16 cellular contexts compared by ENCODE assay signal in the genomic region with DNA sequence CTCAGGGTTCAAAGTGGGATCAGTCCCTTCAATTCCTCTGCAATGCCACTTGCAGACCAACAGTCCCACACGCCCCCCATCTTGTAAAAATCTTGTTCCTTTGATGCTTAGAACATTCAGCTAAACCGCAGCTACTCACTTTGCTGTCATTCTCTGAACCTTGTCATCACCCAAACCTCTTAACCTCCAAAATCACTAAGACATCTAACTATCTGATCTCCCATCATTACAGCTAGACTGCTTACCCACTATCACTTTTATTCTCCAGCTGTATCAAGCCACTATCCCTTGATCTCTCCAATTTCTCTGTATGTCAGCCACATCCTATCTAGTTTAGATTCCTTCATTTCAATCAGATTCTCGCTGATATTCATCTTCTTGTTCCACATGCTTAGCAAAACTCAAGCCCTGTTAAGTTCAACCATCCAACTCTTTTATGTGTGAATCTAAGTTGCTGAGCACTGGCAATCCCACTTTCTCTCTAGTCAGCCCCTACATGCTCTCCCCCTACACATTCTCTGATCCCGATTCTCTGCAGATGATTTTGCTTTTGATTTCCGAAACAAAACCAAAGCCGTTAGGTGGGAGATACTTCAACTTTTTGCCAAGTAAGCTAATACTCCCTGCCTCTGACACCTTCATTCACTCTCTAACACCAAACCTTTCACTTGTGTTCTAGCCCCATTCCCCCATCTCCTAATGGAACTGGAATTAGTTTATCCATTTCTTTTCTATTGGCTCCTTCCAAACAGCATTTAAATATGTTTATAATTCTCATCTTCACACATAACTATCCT. TPM values are rescaled to one million over a fixed set of nuclear protein-coding genes. Genes with fewer than 3 reads are reported as not detected.
A peak's percentile ranks its signal among the peaks of the same experiment; 100 is the strongest.
DNase-seq lines count a peak whose midpoint lies in the region; ATAC-seq and TF ChIP-seq lines count a peak whose summit lies in the region.
"Had no signal": no experiment of that assay in that cellular context is flagged by ENCODE, and none has a peak within 500 bp of the region (broad histone marks: within the 10 kb centered on the region; RNA-seq: fewer than 3 reads in every experiment).

No MANE protein-coding gene starts in this region.

- H3K4me1 Mint-ChIP-seq in T-helper 1 cell treated with Interleukin-12 subunit alpha and Interleukin-12 subunit beta and Interleukin-4 antibody, amounts not matched to agents 30 μg/mL and 1 μg/mL, for 36 hours (ENCODE audit: low read depth) = peaks cover 27% of the 10 kb centered on the region
- H3K4me1 Mint-ChIP-seq in CD4-positive, alpha-beta memory T cell = peaks cover 39 to 74% (median 50%) of the 10 kb centered on the region in 4 donors
- peaks cover 57% of the 10 kb centered on the region for H3K4me1 Mint-ChIP-seq in activated CD8-positive, alpha-beta T cell treated with anti-CD3 and anti-CD28 coated beads for 36 hours (ENCODE audit: low read depth)
- peaks cover 36 to 84% (median 66%) of the 10 kb centered on the region in 7 donors for H3K4me1 Mint-ChIP-seq in naive thymus-derived CD4-positive, alpha-beta T cell

- POLR2A ChIA-PET in CD4-positive, alpha-beta memory T cell (lab: Charles Lee; ENCODE audit: partially characterized antibody) = interaction anchor here (1.0 to 1.6 kb wide), 4 partner anchors 8 to 77 kb away, joined by 3 to 6 read pairs (median 4); partner anchors contain the start of genes EIF2B4 and MPV17
- POLR2A ChIA-PET in activated CD8-positive, alpha-beta T cell treated with anti-CD3 and anti-CD28 coated beads for 36 hours (lab: Charles Lee) = interaction anchor here (0.9 to 3.1 kb wide), 6 partner anchors 11 to 277 kb away, joined by 3 to 24 read pairs (median 4); partner anchors contain the start of genes CCDC121, EIF2B4, GPN1 and PPM1G
- POLR2A ChIA-PET in naive thymus-derived CD4-positive, alpha-beta T cell (lab: Charles Lee) = interaction anchor here (0.8 to 4.2 kb wide), 2 partner anchors 12 to 29 kb away, joined by 3 to 21 read pairs; partner anchors contain the start of gene MPV17

- H3K27me3 Mint-ChIP-seq in T-helper 1 cell treated with Interleukin-12 subunit alpha and Interleukin-12 subunit beta and Interleukin-4 antibody, amounts not matched to agents 30 μg/mL and 1 μg/mL, for 36 hours (ENCODE audit: low read depth) = no peaks in the 10 kb centered on the region
- no peaks in the 10 kb centered on the region for H3K27me3 Mint-ChIP-seq in CD4-positive, alpha-beta memory T cell
- no peaks in the 10 kb centered on the region for H3K27me3 Mint-ChIP-seq in activated CD8-positive, alpha-beta T cell treated with anti-CD3 and anti-CD28 coated beads for 36 hours
- no peaks in the 10 kb centered on the region for H3K27me3 Mint-ChIP-seq in naive thymus-derived CD4-positive, alpha-beta T cell

- TF ChIP-seq CTCF in activated CD8-positive, alpha-beta T cell treated with anti-CD3 and anti-CD28 coated beads for 36 hours (IDR thresholded peaks at IDR 0.05) = no peak

- H3K27ac Mint-ChIP-seq in T-helper 1 cell treated with Interleukin-12 subunit alpha and Interleukin-12 subunit beta and Interleukin-4 antibody, amounts not matched to agents 30 μg/mL and 1 μg/mL, for 36 hours = peak overlapping the region; percentile 42
- H3K27ac Mint-ChIP-seq in CD4-positive, alpha-beta memory T cell = peak overlapping the region; percentile 21 to 69 (median 54)
- peak overlapping the region; percentile 17 for H3K27ac Mint-ChIP-seq in activated CD8-positive, alpha-beta T cell treated with anti-CD3 and anti-CD28 coated beads for 36 hours
- H3K27ac Mint-ChIP-seq in naive thymus-derived CD4-positive, alpha-beta T cell = peak overlapping the region; percentile 0 to 83 (median 61)

- H3K27ac ChIP-seq in CD4-positive, alpha-beta memory T cell (ENCODE audit: low read depth, low read length) = no peak overlapping the region
- peak overlapping the region; percentile 4 for H3K27ac ChIP-seq in naive thymus-derived CD4-positive, alpha-beta T cell (ENCODE audit: low read depth, low read length)
- H3K27ac ChIP-seq: 22Rv1, dorsolateral prefrontal cortex had no signal

- H3K9me3 Mint-ChIP-seq in T-helper 1 cell treated with Interleukin-12 subunit alpha and Interleukin-12 subunit beta and Interleukin-4 antibody, amounts not matched to agents 30 μg/mL and 1 μg/mL, for 36 hours = no peaks in the 10 kb centered on the region
- peaks cover 0 to 5% (median 0%) of the 10 kb centered on the region in 8 donors for H3K9me3 Mint-ChIP-seq in CD4-positive, alpha-beta memory T cell
- H3K9me3 Mint-ChIP-seq in activated CD8-positive, alpha-beta T cell treated with anti-CD3 and anti-CD28 coated beads for 36 hours = no peaks in the 10 kb centered on the region
- peaks cover 0 to 6% (median 0%) of the 10 kb centered on the region in 11 donors for H3K9me3 Mint-ChIP-seq in naive thymus-derived CD4-positive, alpha-beta T cell

- CTCF ChIA-PET in CD4-positive, alpha-beta memory T cell (lab: Charles Lee; ENCODE audit: partially characterized antibody) = interaction anchor here (1.1 to 1.7 kb wide), 2 partner anchors 9 to 331 kb away, joined by 3 to 7 read pairs; no protein-coding TSS in a partner anchor
- CTCF ChIA-PET in activated CD8-positive, alpha-beta T cell treated with anti-CD3 and anti-CD28 coated beads for 36 hours (lab: Charles Lee) = interaction anchor here (1.4 to 3.4 kb wide), 3 partner anchors 11 to 49 kb away, joined by 3 to 19 read pairs (median 12); partner anchors contain the start of genes EIF2B4 and SNX17
- CTCF ChIA-PET in naive thymus-derived CD4-positive, alpha-beta T cell (lab: Charles Lee) = interaction anchor here (1.4 to 1.5 kb wide), 2 partner anchors 10 to 17 kb away, joined by 5 read pairs; no protein-coding TSS in a partner anchor

- no peaks in the 10 kb centered on the region for H3K36me3 ChIP-seq in CD4-positive, alpha-beta memory T cell (ENCODE audit: insufficient read depth, low read length)
- peaks cover 0 to 11% (median 0%) of the 10 kb centered on the region in 3 experiments for H3K36me3 ChIP-seq in naive thymus-derived CD4-positive, alpha-beta T cell (ENCODE audit: control insufficient read depth in 2 of 3, insufficient read depth in 3 of 3, low read length in 3 of 3)

- H3K4me1 ChIP-seq in CD4-positive, alpha-beta memory T cell (ENCODE audit: insufficient read depth, low read length) = peaks cover 42% of the 10 kb centered on the region
- H3K4me1 ChIP-seq in naive thymus-derived CD4-positive, alpha-beta T cell (ENCODE audit: control insufficient read depth in 2 of 2, insufficient read depth in 2 of 2, low read length in 2 of 2) = peaks cover 14 to 28% of the 10 kb centered on the region in 2 donors

- H3K4me3 Mint-ChIP-seq in T-helper 1 cell treated with Interleukin-12 subunit alpha and Interleukin-12 subunit beta and Interleukin-4 antibody, amounts not matched to agents 30 μg/mL and 1 μg/mL, for 36 hours = peak overlapping the region; percentile 22
- H3K4me3 Mint-ChIP-seq in CD4-positive, alpha-beta memory T cell = peak overlapping the region in 5 of 8 donors; percentile 1 to 45 (median 15)
- peak overlapping the region; percentile 1 for H3K4me3 Mint-ChIP-seq in activated CD8-positive, alpha-beta T cell treated with anti-CD3 and anti-CD28 coated beads for 36 hours
- peak overlapping the region; percentile 2 to 65 (median 36) for H3K4me3 Mint-ChIP-seq in naive thymus-derived CD4-positive, alpha-beta T cell

- intact Hi-C loops in CD4-positive, alpha-beta memory T cell (cut with micrococcal nuclease) = no loop called here
- intact Hi-C loops in activated CD8-positive, alpha-beta T cell treated with anti-CD3 and anti-CD28 coated beads for 36 hours (cut with micrococcal nuclease) = no loop called here
- intact Hi-C loops in naive thymus-derived CD4-positive, alpha-beta T cell (cut with micrococcal nuclease) = no loop called here

- peak; percentile 22 for ATAC-seq in activated CD8-positive, alpha-beta T cell treated with anti-CD3 and anti-CD28 coated beads for 36 hours
- ATAC-seq in naive thymus-derived CD4-positive, alpha-beta T cell = no peak
- ATAC-seq in GM21619 (IDR thresholded peaks at IDR 0.05; ENCODE audit: unreplicated experiment) = no peak

- no peak overlapping the region for H3K4me3 ChIP-seq in CD4-positive, alpha-beta memory T cell (ENCODE audit: low read length in 2 of 2)
- H3K4me3 ChIP-seq in naive thymus-derived CD4-positive, alpha-beta T cell (ENCODE audit: low read length) = no peak overlapping the region
- H3K4me3 ChIP-seq: dorsolateral prefrontal cortex had no signal

- H3K36me3 Mint-ChIP-seq in T-helper 1 cell treated with Interleukin-12 subunit alpha and Interleukin-12 subunit beta and Interleukin-4 antibody, amounts not matched to agents 30 μg/mL and 1 μg/mL, for 36 hours (ENCODE audit: low read depth) = peaks cover 10% of the 10 kb centered on the region
- peaks cover 7 to 31% of the 10 kb centered on the region in 2 donors for H3K36me3 Mint-ChIP-seq in CD4-positive, alpha-beta memory T cell
- peaks cover 13% of the 10 kb centered on the region for H3K36me3 Mint-ChIP-seq in activated CD8-positive, alpha-beta T cell treated with anti-CD3 and anti-CD28 coated beads for 36 hours (ENCODE audit: low read depth)
- H3K36me3 Mint-ChIP-seq in naive thymus-derived CD4-positive, alpha-beta T cell = peaks cover 0 to 11% (median 9%) of the 10 kb centered on the region in 5 donors

- DNase-seq in T-helper 1 cell (no peak), cerebellum (ENCODE audit: low spot score) (no peak), NCI-H1048 (lab: John Stamatoyannopoulos, UW) (no peak)
- DNase-seq in CD4-positive, alpha-beta memory T cell = peak in 2 of 5 donors; percentile 4 to 25
- peak; percentile 45 for DNase-seq in activated CD8-positive, alpha-beta T cell treated with anti-CD3 and anti-CD28 coated beads for 36 hours
- peak in 5 of 9 donors; percentile 12 to 38 (median 31) for DNase-seq in naive thymus-derived CD4-positive, alpha-beta T cell
- DNase-seq: DMS153; dorsolateral prefrontal cortex; NCI-H2029 treated with DMSO at 0.1 percent for 48 hours; NCI-H524 treated with DMSO at 0.1 percent for 48 hours; stimulated activated CD4-positive, alpha-beta T cell treated with anti-CD3 and anti-CD28 coated beads, Interleukin-4, amount 100 ng/mL, for 24 hours; stimulated activated CD8-positive, alpha-beta memory T cell treated with anti-CD3 and anti-CD28 coated beads, Interleukin-4, amount 100 ng/mL, for 48 hours; T1000 had no signal

- no peaks in the 10 kb centered on the region for H3K27me3 ChIP-seq in CD4-positive, alpha-beta memory T cell (ENCODE audit: insufficient read depth, low read length)
- H3K27me3 ChIP-seq in naive thymus-derived CD4-positive, alpha-beta T cell (ENCODE audit: control insufficient read depth in 2 of 2, insufficient read depth in 2 of 2, low read length in 2 of 2) = no peaks in the 10 kb centered on the region
- H3K27me3 ChIP-seq: dorsolateral prefrontal cortex had no signal

- no peaks in the 10 kb centered on the region for H3K9me3 ChIP-seq in CD4-positive, alpha-beta memory T cell (ENCODE audit: control insufficient read depth in 1 of 2, low read length in 2 of 2)
- no peaks in the 10 kb centered on the region for H3K9me3 ChIP-seq in naive thymus-derived CD4-positive, alpha-beta T cell (ENCODE audit: control insufficient read depth in 2 of 3, low read length in 3 of 3)

RNA-seq across cellular contexts. Expression of gene GTF3C2, which starts 4.6 kb away (rescaled TPM):
- 10 to 100 TPM; 82.9 to 90.8 TPM for total RNA-seq in CD4-positive, alpha-beta memory T cell
- 10 to 100 TPM; 37.7 to 51.8 TPM for polyA plus RNA-seq in CD4-positive, alpha-beta memory T cell
- 10 to 100 TPM; 57.6 to 63.6 TPM for total RNA-seq in activated CD8-positive, alpha-beta T cell treated with anti-CD3 and anti-CD28 coated beads for 36 hours
- total RNA-seq in naive thymus-derived CD4-positive, alpha-beta T cell = 100 to 1,000 TPM in 1 of 5 experiments, 10 to 100 TPM in 4; 68.0 to 106 (median 78.3) TPM
- 10 to 100 TPM; 26.6 to 56.1 TPM for polyA plus RNA-seq in naive thymus-derived CD4-positive, alpha-beta T cell
- 40.9 TPM for total RNA-seq in cerebellum

RNA-seq across cellular contexts. Expression of gene EIF2B4, which starts 18.1 kb away (rescaled TPM):
- total RNA-seq in CD4-positive, alpha-beta memory T cell = 10 to 100 TPM; 48.4 to 56.0 TPM
- polyA plus RNA-seq in CD4-positive, alpha-beta memory T cell = 10 to 100 TPM; 33.4 to 35.1 TPM
- total RNA-seq in activated CD8-positive, alpha-beta T cell treated with anti-CD3 and anti-CD28 coated beads for 36 hours = 10 to 100 TPM; 29.2 to 30.4 TPM
- 10 to 100 TPM; 36.5 to 56.1 (median 44.1) TPM for total RNA-seq in naive thymus-derived CD4-positive, alpha-beta T cell
- polyA plus RNA-seq in naive thymus-derived CD4-positive, alpha-beta T cell = 10 to 100 TPM; 23.8 to 42.2 TPM
- 14.1 TPM for total RNA-seq in cerebellum

RNA-seq across cellular contexts. Expression of gene SNX17, which starts 18.4 kb away (rescaled TPM):
- 100 to 1,000 TPM; 122 to 130 TPM for total RNA-seq in CD4-positive, alpha-beta memory T cell
- 100 to 1,000 TPM; 178 to 304 TPM for polyA plus RNA-seq in CD4-positive, alpha-beta memory T cell
- total RNA-seq in activated CD8-positive, alpha-beta T cell treated with anti-CD3 and anti-CD28 coated beads for 36 hours = 10 to 100 TPM; 74.5 to 82.3 TPM
- total RNA-seq in naive thymus-derived CD4-positive, alpha-beta T cell = 100 to 1,000 TPM in 3 of 5 experiments, 10 to 100 TPM in 2; 71.0 to 128 (median 111) TPM
- 100 to 1,000 TPM; 187 to 209 TPM for polyA plus RNA-seq in naive thymus-derived CD4-positive, alpha-beta T cell
- 42.2 TPM for total RNA-seq in cerebellum

RNA-seq across cellular contexts. Expression of gene ZNF513, which starts 28.5 kb away (rescaled TPM):
- total RNA-seq in CD4-positive, alpha-beta memory T cell = 10 to 100 TPM; 17.6 to 20.1 TPM
- polyA plus RNA-seq in CD4-positive, alpha-beta memory T cell = 1 to 10 TPM; 3.7 to 6.3 TPM
- total RNA-seq in activated CD8-positive, alpha-beta T cell treated with anti-CD3 and anti-CD28 coated beads for 36 hours = 1 to 10 TPM; 6.8 to 7.2 TPM
- 10 to 100 TPM; 15.6 to 23.2 (median 19.2) TPM for total RNA-seq in naive thymus-derived CD4-positive, alpha-beta T cell
- polyA plus RNA-seq in naive thymus-derived CD4-positive, alpha-beta T cell = 1 to 10 TPM; 2.6 to 8.1 TPM
- total RNA-seq in cerebellum = 9.9 TPM

RNA-seq across cellular contexts. Expression of gene MPV17, which starts 29.1 kb away (rescaled TPM):
- 10 to 100 TPM; 89.3 to 93.3 TPM for total RNA-seq in CD4-positive, alpha-beta memory T cell
- 100 to 1,000 TPM; 125 to 162 TPM for polyA plus RNA-seq in CD4-positive, alpha-beta memory T cell
- total RNA-seq in activated CD8-positive, alpha-beta T cell treated with anti-CD3 and anti-CD28 coated beads for 36 hours = 10 to 100 TPM; 72.3 to 85.1 TPM
- total RNA-seq in naive thymus-derived CD4-positive, alpha-beta T cell = 100 to 1,000 TPM in 1 of 5 experiments, 10 to 100 TPM in 4; 55.7 to 119 (median 94.4) TPM
- 100 to 1,000 TPM; 133 to 145 TPM for polyA plus RNA-seq in naive thymus-derived CD4-positive, alpha-beta T cell
- 60.4 TPM for total RNA-seq in cerebellum

Comparison
In these comparisons a context has a peak if more than half of its experiments do, and no peak if none do; other contexts are left out.
1. DNase-seq: peak in activated CD8-positive, alpha-beta T cell treated with anti-CD3 and anti-CD28 coated beads for 36 hours (single experiment) and naive thymus-derived CD4-positive, alpha-beta T cell (5 of 9); none in T-helper 1 cell (0 of 5), cerebellum (single experiment) and NCI-H1048 (single experiment).
2. Peak in every context shown above with its lines, with median percentiles within 50 percentile points of each other: H3K27ac Mint-ChIP-seq and H3K4me3 Mint-ChIP-seq.